ENCODE assay signal across 34 cellular contexts in the genomic region with DNA sequence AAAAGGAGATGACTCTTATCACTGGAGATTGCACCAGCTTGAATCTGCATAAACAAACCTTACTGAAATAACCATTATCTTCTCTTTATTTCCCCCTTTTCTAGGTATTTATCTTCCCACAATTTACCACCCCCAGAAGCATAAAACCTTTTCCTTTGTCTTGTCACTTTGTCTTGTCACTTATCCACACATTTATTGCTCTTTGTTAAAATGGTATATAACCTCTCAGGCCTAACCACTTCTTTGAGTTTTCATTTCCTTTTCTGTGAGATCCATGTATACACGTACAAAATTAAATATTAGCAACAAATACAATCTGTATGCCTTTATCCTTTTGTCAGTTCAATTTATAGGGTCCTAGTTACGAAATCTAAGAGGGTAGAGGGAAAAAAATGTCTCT.
"Had no signal": no experiment of that assay in that cellular context is flagged by ENCODE, and none has a peak within 500 bp of the region (broad histone marks: within the 10 kb centered on the region; RNA-seq: fewer than 3 reads in every experiment).

No MANE protein-coding gene starts in this region.

- H3K36me3 ChIP-seq: MG63 had no signal

- H3K4me3 ChIP-seq: MG63 had no signal

- DNase-seq: Karpas-422, Kasumi-1, MG63, MM.1S, MV-4-11, NCI-H1048, NCI-H1092, NCI-H1092 treated with DMSO at 0.1 percent for 48 hours, NCI-H1105, NCI-H1105 treated with DMSO at 0.1 percent for 48 hours, NCI-H1417, NCI-H1417 treated with DMSO at 0.1 percent for 48 hours, NCI-H1436, NCI-H1436 treated with DMSO at 0.1 percent for 48 hours, NCI-H146, NCI-H1694, NCI-H1694 treated with DMSO at 0.1 percent for 48 hours, NCI-H187, NCI-H187 treated with DMSO at 0.1 percent for 48 hours, NCI-H1930, NCI-H2029, NCI-H2029 treated with DMSO at 0.1 percent for 48 hours, NCI-H2081, NCI-H2081 treated with DMSO at 0.1 percent for 48 hours, NCI-H2107, NCI-H2171, NCI-H2171 treated with DMSO at 0.1 percent for 48 hours, NCI-H2227 treated with DMSO at 0.1 percent for 48 hours, NCI-H226, NCI-H345, NCI-H446, NCI-H446 treated with DMSO at 0.1 percent for 48 hours, NCI-H510A, NCI-H510A treated with DMSO at 0.1 percent for 48 hours had no signal
